ENCODE assay signal across 1 cellular context in the genomic region with DNA sequence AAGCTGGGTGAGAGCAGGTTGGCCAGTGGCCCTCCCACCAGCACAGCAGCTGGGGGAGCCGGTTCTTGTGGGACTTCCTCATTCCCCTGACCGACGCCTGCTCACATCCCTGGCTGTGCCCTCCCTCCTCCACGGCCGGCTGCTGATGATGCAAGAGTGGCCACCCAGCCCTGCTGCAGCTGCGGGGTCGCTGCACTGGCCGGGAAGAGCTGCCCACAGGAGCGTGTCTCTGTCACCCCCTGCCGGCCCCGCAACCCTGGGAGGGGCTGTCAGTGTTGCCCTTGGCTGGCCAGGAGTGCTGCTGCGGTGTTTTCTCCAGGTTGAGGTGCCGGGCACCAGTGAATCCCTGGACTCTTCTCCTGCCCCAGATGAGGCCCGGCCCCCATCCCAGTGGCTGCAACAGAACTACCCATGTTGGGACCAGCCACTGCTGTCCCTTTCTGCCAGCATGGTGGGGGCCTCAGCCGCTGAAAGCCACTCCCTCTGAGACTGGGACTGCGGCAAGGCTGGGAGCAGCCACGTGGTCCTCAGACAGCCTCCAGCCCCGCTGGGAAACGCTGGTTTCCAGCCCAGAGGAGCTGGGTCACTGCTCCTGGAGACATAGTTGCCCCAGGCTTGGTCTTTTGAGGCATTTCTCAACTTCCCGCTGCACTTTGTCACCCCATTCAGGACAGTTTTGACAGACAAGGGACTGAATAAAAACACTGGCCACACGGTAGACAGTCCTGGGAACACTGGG.
TF ChIP-seq lines count a peak whose summit lies in the region.

No MANE protein-coding gene starts in this region.

TF ChIP-seq in GM23338, 12 proteins besides CTCF, POLR2A, EP300 and RAD21 (continued from another document):
- TF ChIP-seq, protein P1, sequence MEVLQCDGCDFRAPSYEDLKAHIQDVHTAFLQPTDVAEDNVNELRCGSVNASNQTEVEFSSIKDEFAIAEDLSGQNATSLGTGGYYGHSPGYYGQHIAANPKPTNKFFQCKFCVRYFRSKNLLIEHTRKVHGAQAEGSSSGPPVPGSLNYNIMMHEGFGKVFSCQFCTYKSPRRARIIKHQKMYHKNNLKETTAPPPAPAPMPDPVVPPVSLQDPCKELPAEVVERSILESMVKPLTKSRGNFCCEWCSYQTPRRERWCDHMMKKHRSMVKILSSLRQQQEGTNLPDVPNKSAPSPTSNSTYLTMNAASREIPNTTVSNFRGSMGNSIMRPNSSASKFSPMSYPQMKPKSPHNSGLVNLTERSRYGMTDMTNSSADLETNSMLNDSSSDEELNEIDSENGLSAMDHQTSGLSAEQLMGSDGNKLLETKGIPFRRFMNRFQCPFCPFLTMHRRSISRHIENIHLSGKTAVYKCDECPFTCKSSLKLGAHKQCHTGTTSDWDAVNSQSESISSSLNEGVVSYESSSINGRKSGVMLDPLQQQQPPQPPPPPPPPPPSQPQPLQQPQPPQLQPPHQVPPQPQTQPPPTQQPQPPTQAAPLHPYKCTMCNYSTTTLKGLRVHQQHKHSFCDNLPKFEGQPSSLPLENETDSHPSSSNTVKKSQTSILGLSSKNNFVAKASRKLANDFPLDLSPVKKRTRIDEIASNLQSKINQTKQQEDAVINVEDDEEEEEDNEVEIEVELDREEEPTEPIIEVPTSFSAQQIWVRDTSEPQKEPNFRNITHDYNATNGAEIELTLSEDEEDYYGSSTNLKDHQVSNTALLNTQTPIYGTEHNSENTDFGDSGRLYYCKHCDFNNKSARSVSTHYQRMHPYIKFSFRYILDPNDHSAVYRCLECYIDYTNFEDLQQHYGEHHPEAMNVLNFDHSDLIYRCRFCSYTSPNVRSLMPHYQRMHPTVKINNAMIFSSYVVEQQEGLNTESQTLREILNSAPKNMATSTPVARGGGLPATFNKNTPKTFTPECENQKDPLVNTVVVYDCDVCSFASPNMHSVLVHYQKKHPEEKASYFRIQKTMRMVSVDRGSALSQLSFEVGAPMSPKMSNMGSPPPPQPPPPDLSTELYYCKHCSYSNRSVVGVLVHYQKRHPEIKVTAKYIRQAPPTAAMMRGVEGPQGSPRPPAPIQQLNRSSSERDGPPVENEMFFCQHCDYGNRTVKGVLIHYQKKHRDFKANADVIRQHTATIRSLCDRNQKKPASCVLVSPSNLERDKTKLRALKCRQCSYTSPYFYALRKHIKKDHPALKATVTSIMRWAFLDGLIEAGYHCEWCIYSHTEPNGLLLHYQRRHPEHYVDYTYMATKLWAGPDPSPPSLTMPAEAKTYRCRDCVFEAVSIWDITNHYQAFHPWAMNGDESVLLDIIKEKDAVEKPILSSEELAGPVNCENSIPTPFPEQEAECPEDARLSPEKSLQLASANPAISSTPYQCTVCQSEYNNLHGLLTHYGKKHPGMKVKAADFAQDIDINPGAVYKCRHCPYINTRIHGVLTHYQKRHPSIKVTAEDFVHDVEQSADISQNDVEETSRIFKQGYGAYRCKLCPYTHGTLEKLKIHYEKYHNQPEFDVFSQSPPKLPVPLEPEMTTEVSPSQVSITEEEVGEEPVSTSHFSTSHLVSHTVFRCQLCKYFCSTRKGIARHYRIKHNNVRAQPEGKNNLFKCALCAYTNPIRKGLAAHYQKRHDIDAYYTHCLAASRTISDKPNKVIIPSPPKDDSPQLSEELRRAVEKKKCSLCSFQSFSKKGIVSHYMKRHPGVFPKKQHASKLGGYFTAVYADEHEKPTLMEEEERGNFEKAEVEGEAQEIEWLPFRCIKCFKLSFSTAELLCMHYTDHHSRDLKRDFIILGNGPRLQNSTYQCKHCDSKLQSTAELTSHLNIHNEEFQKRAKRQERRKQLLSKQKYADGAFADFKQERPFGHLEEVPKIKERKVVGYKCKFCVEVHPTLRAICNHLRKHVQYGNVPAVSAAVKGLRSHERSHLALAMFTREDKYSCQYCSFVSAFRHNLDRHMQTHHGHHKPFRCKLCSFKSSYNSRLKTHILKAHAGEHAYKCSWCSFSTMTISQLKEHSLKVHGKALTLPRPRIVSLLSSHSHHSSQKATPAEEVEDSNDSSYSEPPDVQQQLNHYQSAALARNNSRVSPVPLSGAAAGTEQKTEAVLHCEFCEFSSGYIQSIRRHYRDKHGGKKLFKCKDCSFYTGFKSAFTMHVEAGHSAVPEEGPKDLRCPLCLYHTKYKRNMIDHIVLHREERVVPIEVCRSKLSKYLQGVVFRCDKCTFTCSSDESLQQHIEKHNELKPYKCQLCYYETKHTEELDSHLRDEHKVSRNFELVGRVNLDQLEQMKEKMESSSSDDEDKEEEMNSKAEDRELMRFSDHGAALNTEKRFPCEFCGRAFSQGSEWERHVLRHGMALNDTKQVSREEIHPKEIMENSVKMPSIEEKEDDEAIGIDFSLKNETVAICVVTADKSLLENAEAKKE (CRISPR knock-in tag; IDR thresholded peaks at IDR 0.05) = no peak
- no peak for TF ChIP-seq STAT1 (IDR thresholded peaks at IDR 0.05; ENCODE audit: unreplicated experiment)
- TF ChIP-seq, protein P2, sequence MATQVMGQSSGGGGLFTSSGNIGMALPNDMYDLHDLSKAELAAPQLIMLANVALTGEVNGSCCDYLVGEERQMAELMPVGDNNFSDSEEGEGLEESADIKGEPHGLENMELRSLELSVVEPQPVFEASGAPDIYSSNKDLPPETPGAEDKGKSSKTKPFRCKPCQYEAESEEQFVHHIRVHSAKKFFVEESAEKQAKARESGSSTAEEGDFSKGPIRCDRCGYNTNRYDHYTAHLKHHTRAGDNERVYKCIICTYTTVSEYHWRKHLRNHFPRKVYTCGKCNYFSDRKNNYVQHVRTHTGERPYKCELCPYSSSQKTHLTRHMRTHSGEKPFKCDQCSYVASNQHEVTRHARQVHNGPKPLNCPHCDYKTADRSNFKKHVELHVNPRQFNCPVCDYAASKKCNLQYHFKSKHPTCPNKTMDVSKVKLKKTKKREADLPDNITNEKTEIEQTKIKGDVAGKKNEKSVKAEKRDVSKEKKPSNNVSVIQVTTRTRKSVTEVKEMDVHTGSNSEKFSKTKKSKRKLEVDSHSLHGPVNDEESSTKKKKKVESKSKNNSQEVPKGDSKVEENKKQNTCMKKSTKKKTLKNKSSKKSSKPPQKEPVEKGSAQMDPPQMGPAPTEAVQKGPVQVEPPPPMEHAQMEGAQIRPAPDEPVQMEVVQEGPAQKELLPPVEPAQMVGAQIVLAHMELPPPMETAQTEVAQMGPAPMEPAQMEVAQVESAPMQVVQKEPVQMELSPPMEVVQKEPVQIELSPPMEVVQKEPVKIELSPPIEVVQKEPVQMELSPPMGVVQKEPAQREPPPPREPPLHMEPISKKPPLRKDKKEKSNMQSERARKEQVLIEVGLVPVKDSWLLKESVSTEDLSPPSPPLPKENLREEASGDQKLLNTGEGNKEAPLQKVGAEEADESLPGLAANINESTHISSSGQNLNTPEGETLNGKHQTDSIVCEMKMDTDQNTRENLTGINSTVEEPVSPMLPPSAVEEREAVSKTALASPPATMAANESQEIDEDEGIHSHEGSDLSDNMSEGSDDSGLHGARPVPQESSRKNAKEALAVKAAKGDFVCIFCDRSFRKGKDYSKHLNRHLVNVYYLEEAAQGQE (IDR thresholded peaks at IDR 0.05; ENCODE audit: unreplicated experiment) = no peak
TF ChIP-seq in GM23338: peak in this region for 0.
